Comparison of ENCODE assay signal across 8 cellular contexts in the genomic region with DNA sequence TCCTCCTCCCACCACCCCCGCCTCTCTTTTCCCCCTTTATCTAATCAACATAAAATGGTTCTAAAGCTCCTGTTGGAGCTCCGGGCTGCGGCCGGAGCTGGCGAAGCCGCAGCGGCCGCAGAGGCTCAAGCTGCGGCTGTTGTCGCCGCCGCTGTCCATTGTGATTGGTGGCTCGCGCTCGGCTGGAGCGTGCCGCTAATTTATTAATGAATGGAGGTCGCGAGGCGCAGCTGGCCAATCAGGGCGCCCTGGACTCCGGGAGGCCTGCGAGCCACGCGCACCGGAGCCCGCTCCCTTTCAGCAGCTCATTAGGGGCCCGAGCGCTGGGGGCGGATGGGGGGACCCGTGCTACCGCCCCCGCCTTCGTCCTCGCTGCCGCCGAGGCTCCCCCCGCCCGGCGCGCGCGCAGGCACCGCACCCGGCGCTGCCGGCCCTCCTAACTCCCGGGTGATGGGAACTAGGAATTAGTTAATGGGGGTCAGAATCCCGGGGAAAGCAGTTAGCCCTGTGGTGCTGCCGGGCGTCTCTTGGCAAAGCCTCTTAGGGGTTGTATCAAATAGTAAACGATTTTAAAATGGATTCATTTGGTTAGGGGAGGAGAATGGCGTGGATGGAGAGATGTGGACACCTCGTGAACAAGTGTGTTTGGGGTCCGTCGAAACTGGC. TPM values are rescaled to one million over a fixed set of nuclear protein-coding genes. Genes with fewer than 3 reads are reported as not detected.
DNase-seq lines count a peak whose midpoint lies in the region; ATAC-seq and TF ChIP-seq lines count a peak whose summit lies in the region.

No MANE protein-coding gene starts in this region.

- no peaks in the 10 kb centered on the region for H3K36me3 ChIP-seq in CD4-positive, CD25-positive, alpha-beta regulatory T cell (ENCODE audit: control insufficient read depth, insufficient read depth, low read length)
- H3K36me3 ChIP-seq in Peyer's patch (no peaks in the 10 kb centered on the region), gastroesophageal sphincter (no peaks in the 10 kb centered on the region)

- H3K27ac Mint-ChIP-seq in CD4-positive, CD25-positive, alpha-beta regulatory T cell: no peak overlapping the region

- H3K4me3 Mint-ChIP-seq in CD4-positive, CD25-positive, alpha-beta regulatory T cell: peak overlapping the region; percentile 88 to 91 (median 88)

- peaks cover 52% of the 10 kb centered on the region for H3K4me1 ChIP-seq in CD4-positive, CD25-positive, alpha-beta regulatory T cell (ENCODE audit: control insufficient read depth, insufficient read depth, low read length, poor library complexity, severe bottlenecking)
- peaks cover 0 to 39% (median 20%) of the 10 kb centered on the region in 4 donors for H3K4me1 ChIP-seq in Peyer's patch
- H3K4me1 ChIP-seq in gastroesophageal sphincter: peaks cover 0 to 54% (median 18%) of the 10 kb centered on the region in 3 donors

- no peak for ATAC-seq in CD4-positive, CD25-positive, alpha-beta regulatory T cell (ENCODE audit: low read depth in 2 of 2)
- ATAC-seq in GM19025 (IDR thresholded peaks at IDR 0.05; ENCODE audit: low read depth, unreplicated experiment) (peak; percentile 24), HG03196 (IDR thresholded peaks at IDR 0.05; ENCODE audit: unreplicated experiment) (peak; percentile 35), gastroesophageal sphincter (no peak)

- TF ChIP-seq CTCF in Peyer's patch (IDR thresholded peaks at IDR 0.05) (no peak), gastroesophageal sphincter (IDR thresholded peaks at IDR 0.05) (no peak)

- H3K27me3 ChIP-seq in CD4-positive, CD25-positive, alpha-beta regulatory T cell (ENCODE audit: control insufficient read depth, insufficient read depth, low read length): peaks cover 73% of the 10 kb centered on the region
- H3K27me3 ChIP-seq in Peyer's patch (peaks cover 4 to 74% of the 10 kb centered on the region in 2 donors), gastroesophageal sphincter (peaks cover 100% of the 10 kb centered on the region)

- H3K36me3 Mint-ChIP-seq in CD4-positive, CD25-positive, alpha-beta regulatory T cell: peaks cover 5% of the 10 kb centered on the region

- peaks cover 21 to 69% (median 43%) of the 10 kb centered on the region in 4 donors for H3K4me1 Mint-ChIP-seq in CD4-positive, CD25-positive, alpha-beta regulatory T cell

- TF ChIP-seq POLR2A in Peyer's patch (IDR thresholded peaks at IDR 0.05) (no peak), gastroesophageal sphincter (IDR thresholded peaks at IDR 0.05) (no peak)

- peaks cover 99% of the 10 kb centered on the region for H3K27me3 Mint-ChIP-seq in CD4-positive, CD25-positive, alpha-beta regulatory T cell

- H3K9me3 Mint-ChIP-seq in CD4-positive, CD25-positive, alpha-beta regulatory T cell: peaks cover 0 to 20% (median 0%) of the 10 kb centered on the region in 7 donors

- no peak overlapping the region for H3K27ac ChIP-seq in CD4-positive, CD25-positive, alpha-beta regulatory T cell (ENCODE audit: insufficient read depth, low read length, poor library complexity, severe bottlenecking)
- H3K27ac ChIP-seq in Peyer's patch (no peak overlapping the region), gastroesophageal sphincter (no peak overlapping the region), skin epidermis (no peak overlapping the region)

- no peak for TF ChIP-seq EP300 in gastroesophageal sphincter (IDR thresholded peaks at IDR 0.05)

- WGBS in gastroesophageal sphincter (ENCODE audit: low coverage in 1 of 2), 2 donors: 1 to 2% methylated on average over 10 of the region's 56 CpGs

- H3K9me3 ChIP-seq in CD4-positive, CD25-positive, alpha-beta regulatory T cell (ENCODE audit: control insufficient read depth in 2 of 2, low read length in 2 of 2): peaks cover 8 to 19% of the 10 kb centered on the region in 2 experiments
- H3K9me3 ChIP-seq in Peyer's patch: no peaks in the 10 kb centered on the region
- peaks cover 0 to 25% (median 0%) of the 10 kb centered on the region in 3 donors for H3K9me3 ChIP-seq in gastroesophageal sphincter

- peak overlapping the region; percentile 67 for H3K4me3 ChIP-seq in CD4-positive, CD25-positive, alpha-beta regulatory T cell (ENCODE audit: low read depth, low read length)
- H3K4me3 ChIP-seq in Peyer's patch (peak overlapping the region; percentile 5 to 61 (median 42)), gastroesophageal sphincter (peak overlapping the region; percentile 1 to 61), skin epidermis (peak overlapping the region in 6 of 7 experiments; percentile 12 to 57 (median 50))

- no peak for DNase-seq in CD4-positive, CD25-positive, alpha-beta regulatory T cell
- DNase-seq in Peyer's patch (no peak), midbrain (lab: John Stamatoyannopoulos, UW) (no peak)
- no peak for DNase-seq in central memory CD4-positive, alpha-beta T cell

RNA-seq across cellular contexts. Expression of gene NEUROG2, which starts 0.6 kb away (rescaled TPM):
- not detected for total RNA-seq in CD4-positive, CD25-positive, alpha-beta regulatory T cell
- polyA plus RNA-seq in CD4-positive, CD25-positive, alpha-beta regulatory T cell: not detected
- total RNA-seq in Peyer's patch (not detected), gastroesophageal sphincter (not detected)

Comparison
In these comparisons a context has a peak if more than half of its experiments do, and no peak if none do; other contexts are left out.
1. ATAC-seq: peak in GM19025 (single experiment) and HG03196 (single experiment); none in CD4-positive, CD25-positive, alpha-beta regulatory T cell (0 of 2) and gastroesophageal sphincter (single experiment).
2. Peak in every context shown above with its lines, with median percentiles within 50 percentile points of each other: H3K4me3 ChIP-seq.